In genomic region chr4:108355523-108356208, GRCh38 we compare ENCODE assay signal across 10 cellular contexts.
DNase-seq lines count a peak whose midpoint lies in the region; ATAC-seq, FAIRE-seq and TF ChIP-seq lines count a peak whose summit lies in the region.
"Had no signal": no experiment of that assay in that cellular context is flagged by ENCODE, and none has a peak within 500 bp of the region (broad histone marks: within the 10 kb centered on the region; RNA-seq: fewer than 3 reads in every experiment).

No MANE protein-coding gene starts in this region.

- H3K79me2 ChIP-seq in astrocyte (ENCODE audit: insufficient read depth, low read length) = no peaks in the 10 kb centered on the region

- no peaks in the 10 kb centered on the region for H3K9me3 ChIP-seq in astrocyte (ENCODE audit: insufficient read depth, low read depth, low read length)
- H3K9me3 ChIP-seq in MG63 = no peaks in the 10 kb centered on the region

- peaks cover 45% of the 10 kb centered on the region for H3K4me1 Mint-ChIP-seq in astrocyte (ENCODE audit: low read depth, unreplicated experiment)

- no peak overlapping the region for H3K27ac ChIP-seq in astrocyte (ENCODE audit: low read depth, low read length)

- H3K27ac Mint-ChIP-seq in astrocyte (ENCODE audit: unreplicated experiment) = no peak overlapping the region
- H3K27ac Mint-ChIP-seq: activated CD8-positive, alpha-beta memory T cell treated with anti-CD3 and anti-CD28 coated beads, Interleukin-2, amount 10 ng/mL, durations not matched to agents 7 days and 5 days had no signal

- H3K9ac ChIP-seq in astrocyte (ENCODE audit: low read length) = no peak overlapping the region

- DNase-seq in stimulated activated CD4-positive, alpha-beta T cell treated with anti-CD3 and anti-CD28 coated beads, Interleukin-4, amount 100 ng/mL, for 24 hours = peak; percentile 38
- no peak for DNase-seq in stimulated activated CD4-positive, alpha-beta T cell treated with anti-CD3 and anti-CD28 coated beads, Interleukin-2, amount 100 ng/mL, for 48 hours
- peak; percentile 25 for DNase-seq in T follicular helper cell (ENCODE audit: low read depth)
- DNase-seq in astrocyte (ENCODE audit: low read depth) = peak; percentile 30
- DNase-seq in MG63 = no peak
- no peak for DNase-seq in GM19239 (ENCODE audit: insufficient read length, low spot score)
- no peak for DNase-seq in activated CD8-positive, alpha-beta memory T cell treated with anti-CD3 and anti-CD28 coated beads for 24 hours
- DNase-seq: activated CD8-positive, alpha-beta memory T cell treated with anti-CD3 and anti-CD28 coated beads, Interleukin-2, amount 10 ng/mL, durations not matched to agents 7 days and 5 days; NCI-H1105 treated with DMSO at 0.1 percent for 48 hours had no signal

- H3K4me2 ChIP-seq in astrocyte (ENCODE audit: low read length) = no peak overlapping the region

- TF ChIP-seq CTCF in astrocyte (IDR thresholded peaks at IDR 0.05; ENCODE audit: insufficient read depth, low read depth, low read length) = no peak

- H3K4me1 ChIP-seq in astrocyte (ENCODE audit: insufficient read depth, low read length) = peaks cover 5% of the 10 kb centered on the region

- H3K4me3 ChIP-seq in astrocyte (ENCODE audit: insufficient read depth, low read depth, low read length) = no peak overlapping the region
- no peak overlapping the region for H3K4me3 ChIP-seq in MG63

- no peak for FAIRE-seq in astrocyte (lab: Jason Lieb, UNC)
- no peak for FAIRE-seq in GM19239 (lab: Jason Lieb, UNC)

- H3K36me3 ChIP-seq in astrocyte (ENCODE audit: insufficient read depth, low read length) (no peaks in the 10 kb centered on the region), MG63 (no peaks in the 10 kb centered on the region)

- H3K9me3 Mint-ChIP-seq in astrocyte (ENCODE audit: unreplicated experiment) = no peaks in the 10 kb centered on the region

- H4K20me1 ChIP-seq in astrocyte (ENCODE audit: insufficient read depth, low read length) = no peaks in the 10 kb centered on the region

- H3K36me3 Mint-ChIP-seq in astrocyte (ENCODE audit: low read depth, unreplicated experiment) = no peaks in the 10 kb centered on the region
- H3K36me3 Mint-ChIP-seq: activated CD8-positive, alpha-beta memory T cell treated with anti-CD3 and anti-CD28 coated beads, Interleukin-2, amount 10 ng/mL, durations not matched to agents 7 days and 5 days had no signal

- no peak overlapping the region for H2AFZ ChIP-seq in astrocyte (ENCODE audit: low read depth, low read length)

- H3K27me3 ChIP-seq in astrocyte (ENCODE audit: insufficient read depth, low read length) (no peaks in the 10 kb centered on the region), MG63 (no peaks in the 10 kb centered on the region)

- no peak for ATAC-seq in GM18868 (IDR thresholded peaks at IDR 0.05; ENCODE audit: unreplicated experiment)
- ATAC-seq: activated CD8-positive, alpha-beta memory T cell treated with anti-CD3 and anti-CD28 coated beads, Interleukin-2, amount 10 ng/mL, durations not matched to agents 7 days and 5 days had no signal

- H3K4me3 Mint-ChIP-seq in astrocyte (ENCODE audit: unreplicated experiment) = no peak overlapping the region
- H3K4me3 Mint-ChIP-seq: activated CD8-positive, alpha-beta memory T cell treated with anti-CD3 and anti-CD28 coated beads, Interleukin-2, amount 10 ng/mL, durations not matched to agents 7 days and 5 days had no signal

- no peaks in the 10 kb centered on the region for H3K27me3 Mint-ChIP-seq in astrocyte (ENCODE audit: low read depth, unreplicated experiment)

Comparison
In these comparisons a context has a peak if more than half of its experiments do, and no peak if none do; other contexts are left out.
1. DNase-seq: peak in stimulated activated CD4-positive, alpha-beta T cell treated with anti-CD3 and anti-CD28 coated beads, Interleukin-4, amount 100 ng/mL, for 24 hours (single experiment), T follicular helper cell (single experiment) and astrocyte (single experiment); none in stimulated activated CD4-positive, alpha-beta T cell treated with anti-CD3 and anti-CD28 coated beads, Interleukin-2, amount 100 ng/mL, for 48 hours (0 of 2), MG63 (single experiment), GM19239 (single experiment) and activated CD8-positive, alpha-beta memory T cell treated with anti-CD3 and anti-CD28 coated beads for 24 hours (single experiment).